ENCODE assay signal across 21 cellular contexts in genomic region chr9:112789493-112789892, GRCh38. TPM values are rescaled to one million over a fixed set of nuclear protein-coding genes. Genes with fewer than 3 reads are reported as not detected.
DNase-seq lines count a peak whose midpoint lies in the region; ATAC-seq and TF ChIP-seq lines count a peak whose summit lies in the region.
"Had no signal": no experiment of that assay in that cellular context is flagged by ENCODE, and none has a peak within 500 bp of the region (broad histone marks: within the 10 kb centered on the region; RNA-seq: fewer than 3 reads in every experiment).

No MANE protein-coding gene starts in this region.

- peak overlapping the region; percentile 14 to 64 for H3K27ac ChIP-seq in tibial artery
- H3K27ac ChIP-seq in colonic mucosa = no peak overlapping the region
- H3K27ac ChIP-seq: hepatocyte, PC-9, spleen had no signal

- in situ Hi-C loops in astrocyte of the spinal cord (cut with HindIII; ENCODE audit: low sequenced_read_pairs) = no loop called here

- no peak overlapping the region for H3K4me3 ChIP-seq in astrocyte of the spinal cord (ENCODE audit: low read depth, low read length)
- no peak overlapping the region for H3K4me3 ChIP-seq in tibial artery
- H3K4me3 ChIP-seq in colonic mucosa = no peak overlapping the region
- H3K4me3 ChIP-seq: hepatocyte, pancreas, PC-9, spleen had no signal

- TF ChIP-seq CTCF in astrocyte of the spinal cord (IDR thresholded peaks at IDR 0.05; ENCODE audit: low read depth, low read length) = no peak
- TF ChIP-seq CTCF in tibial artery (IDR thresholded peaks at IDR 0.05) = no peak
- no peak for TF ChIP-seq CTCF in colonic mucosa (IDR thresholded peaks at IDR 0.05)

- H3K9ac ChIP-seq in colonic mucosa (ENCODE audit: low read depth in 2 of 2, low read length in 2 of 2) = no peak overlapping the region

- ATAC-seq in GM21367 (IDR thresholded peaks at IDR 0.05; ENCODE audit: unreplicated experiment) = no peak
- ATAC-seq: activated CD8-positive, alpha-beta memory T cell treated with anti-CD3 and anti-CD28 coated beads, Interleukin-2, amount 10 ng/mL, durations not matched to agents 7 days and 5 days; stimulated activated memory B cell treated with anti-CD40 and anti-IgM and Interleukin-4, amounts not matched to agents 10 μg/mL and 1 μg/mL and 100 μg/mL, for 72 hours had no signal

- H3K4me1 ChIP-seq in tibial artery (peaks cover 0 to 52% (median 11%) of the 10 kb centered on the region in 4 donors), colonic mucosa (no peaks in the 10 kb centered on the region)

- H3K27me3 ChIP-seq in tibial artery = no peaks in the 10 kb centered on the region
- no peaks in the 10 kb centered on the region for H3K27me3 ChIP-seq in colonic mucosa
- H3K27me3 ChIP-seq: hepatocyte, pancreas, spleen had no signal

- H3K36me3 ChIP-seq in tibial artery (no peaks in the 10 kb centered on the region), colonic mucosa (no peaks in the 10 kb centered on the region)
- H3K36me3 ChIP-seq: pancreas, spleen had no signal

- no peaks in the 10 kb centered on the region for H3K9me3 ChIP-seq in tibial artery
- no peaks in the 10 kb centered on the region for H3K9me3 ChIP-seq in colonic mucosa
- H3K9me3 ChIP-seq: pancreas, spleen had no signal

- intact Hi-C loops in tibial artery (cut with DNase I; ENCODE audit: low total_unique reads) = no loop called here
- intact Hi-C loops in colonic mucosa (cut with DNase I) = no loop called here

- peak; percentile 29 for DNase-seq in EL
- peak; percentile 31 for DNase-seq in astrocyte of the spinal cord (ENCODE audit: low read depth, low spot score)
- DNase-seq in kidney glomerular epithelial cell (lab: John Stamatoyannopoulos, UW) = peak; percentile 38
- no peak for DNase-seq in tibial artery
- no peak for DNase-seq in colonic mucosa
- no peak for DNase-seq in NCI-H146 treated with DMSO at 0.1 percent for 48 hours (lab: John Stamatoyannopoulos, UW; ENCODE audit: unreplicated experiment)
- no peak for DNase-seq in NCI-H748 (lab: John Stamatoyannopoulos, UW; ENCODE audit: unreplicated experiment)
- DNase-seq: activated CD4-positive, alpha-beta T cell treated with anti-CD3 and anti-CD28 coated beads for 1 hour; activated CD8-positive, alpha-beta memory T cell treated with anti-CD3 and anti-CD28 coated beads, Interleukin-2, amount 10 ng/mL, durations not matched to agents 7 days and 5 days; activated gamma-delta T cell treated with Interleukin-2 at 50 U/mL for 16 hours; dermis blood vessel endothelial cell; DMS53; NCI-H2107; NCI-H774; pancreas; PC-9; spleen; T1000 had no signal

RNA-seq across cellular contexts. Expression of gene SNX30, which starts 38.9 kb away (rescaled TPM):
- total RNA-seq in colonic mucosa = 10 to 100 TPM; 17.1 to 30.3 TPM

Comparison
In these comparisons a context has a peak if more than half of its experiments do, and no peak if none do; other contexts are left out.
1. DNase-seq: peak in EL (single experiment), astrocyte of the spinal cord (single experiment) and kidney glomerular epithelial cell (single experiment); none in tibial artery (0 of 2), colonic mucosa (single experiment), NCI-H146 treated with DMSO at 0.1 percent for 48 hours (single experiment) and NCI-H748 (single experiment).